Comparison of ENCODE assay signal across 11 cellular contexts in genomic region chr17:81958633-81959342, GRCh38. TPM values are rescaled to one million over a fixed set of nuclear protein-coding genes. Genes with fewer than 3 reads are reported as not detected.
A peak's percentile ranks its signal among the peaks of the same experiment; 100 is the strongest.
DNase-seq lines count a peak whose midpoint lies in the region; ATAC-seq, FAIRE-seq and TF ChIP-seq lines count a peak whose summit lies in the region.
"Had no signal": no experiment of that assay in that cellular context is flagged by ENCODE, and none has a peak within 500 bp of the region (broad histone marks: within the 10 kb centered on the region; RNA-seq: fewer than 3 reads in every experiment).

No MANE protein-coding gene starts in this region.

- no peaks in the 10 kb centered on the region for H3F3A ChIP-seq in GM23248 (ENCODE audit: insufficient read depth)

- H3K27ac ChIP-seq in CD8-positive, alpha-beta T cell (ENCODE audit: low read depth, low read length), result no peak overlapping the region
- H3K27ac ChIP-seq in HUES64 (ENCODE audit: low read depth, low read length), result no peak overlapping the region
- no peak overlapping the region for H3K27ac ChIP-seq in GM23248
- H3K27ac ChIP-seq: epithelial cell of prostate, pancreas had no signal

- H3K9me3 ChIP-seq in CD8-positive, alpha-beta T cell (ENCODE audit: low read length), result no peaks in the 10 kb centered on the region
- H3K9me3 ChIP-seq in HUES64 (ENCODE audit: insufficient read depth, low read depth, low read length), result no peaks in the 10 kb centered on the region
- no peaks in the 10 kb centered on the region for H3K9me3 ChIP-seq in GM23248 (ENCODE audit: low read depth)
- H3K9me3 ChIP-seq: pancreas had no signal

- H3K9me2 ChIP-seq in GM23248 (ENCODE audit: insufficient read depth), result no peaks in the 10 kb centered on the region

- H3K27me3 Mint-ChIP-seq in CD8-positive, alpha-beta T cell (ENCODE audit: low read depth), result peaks cover 13% of the 10 kb centered on the region
- H3K27me3 Mint-ChIP-seq in activated naive CD8-positive, alpha-beta T cell treated with anti-CD3 and anti-CD28 coated beads, Interleukin-2, amount 50 U/mL, for 24 hours, result peaks cover 16% of the 10 kb centered on the region
- H3K27me3 Mint-ChIP-seq in natural killer cell (ENCODE audit: low read depth in 2 of 2), result peaks cover 12 to 20% of the 10 kb centered on the region in 2 donors
- H3K27me3 Mint-ChIP-seq in progenitor cell of endocrine pancreas, result peaks cover 38% of the 10 kb centered on the region

- WGBS in HUES64, result 80% methylated on average over 15 of the region's 15 CpGs
- WGBS in GM23248 (ENCODE audit: low coverage in 1 of 2, low lambda C conversion rate in 2 of 2, missing lambda C conversion rate in 2 of 2), 2 experiments, result 58 to 61% methylated on average over 14 to 15 of the region's 15 CpGs

- H4K20me1 ChIP-seq in GM23248 (ENCODE audit: insufficient read depth), result no peaks in the 10 kb centered on the region

- H3K4me1 ChIP-seq in CD8-positive, alpha-beta T cell (ENCODE audit: insufficient read depth, low read length), result peaks cover 6% of the 10 kb centered on the region
- H3K4me1 ChIP-seq in HUES64 (ENCODE audit: insufficient read depth, low read length) (no peaks in the 10 kb centered on the region), GM23248 (ENCODE audit: insufficient read depth) (no peaks in the 10 kb centered on the region)

- peak overlapping the region; percentile 33 for H3K4me3 ChIP-seq in CD8-positive, alpha-beta T cell (ENCODE audit: low read depth, low read length)
- H3K4me3 ChIP-seq in HUES64 (ENCODE audit: low read length) (peak overlapping the region; percentile 41; the same call in 1 of the 2 replicates), GM23248 (no peak overlapping the region)

- H3K4me2 ChIP-seq in GM23248 (ENCODE audit: unreplicated experiment), result no peak overlapping the region

- peaks cover 6% of the 10 kb centered on the region for H3K27me3 ChIP-seq in CD8-positive, alpha-beta T cell (ENCODE audit: insufficient read depth, low read length)
- peaks cover 78% of the 10 kb centered on the region for H3K27me3 ChIP-seq in HUES64 (ENCODE audit: insufficient read depth, low read length)
- H3K27me3 ChIP-seq in GM23248 (replicated peaks; ENCODE audit: insufficient read depth), result peaks cover 20% of the 10 kb centered on the region

- intact Hi-C loops in CD8-positive, alpha-beta T cell (cut with DNase I, micrococcal nuclease), result loop anchor here (1.0 to 2.0 kb wide), 3 partner anchors 63 to 196 kb away; no protein-coding TSS in a partner anchor
- intact Hi-C loops in natural killer cell (cut with micrococcal nuclease), result loop anchor here (1.0 kb wide), 1 partner anchor 196 kb away; no protein-coding TSS in a partner anchor

- no peak for DNase-seq in CD8-positive, alpha-beta T cell
- no peak for DNase-seq in activated naive CD8-positive, alpha-beta T cell treated with anti-CD3 and anti-CD28 coated beads, Interleukin-2, amount 50 U/mL, for 24 hours
- DNase-seq in natural killer cell, result no peak
- DNase-seq in progenitor cell of endocrine pancreas (ENCODE audit: low spot score, unreplicated experiment), result no peak
- DNase-seq in mucosa of gallbladder (ENCODE audit: low spot score), result no peak
- DNase-seq in urothelium cell line (ENCODE audit: low spot score), result no peak
- no peak for DNase-seq in GM23248

- H3K9me3 Mint-ChIP-seq in CD8-positive, alpha-beta T cell, result no peaks in the 10 kb centered on the region
- no peaks in the 10 kb centered on the region for H3K9me3 Mint-ChIP-seq in activated naive CD8-positive, alpha-beta T cell treated with anti-CD3 and anti-CD28 coated beads, Interleukin-2, amount 50 U/mL, for 24 hours
- no peaks in the 10 kb centered on the region for H3K9me3 Mint-ChIP-seq in natural killer cell
- no peaks in the 10 kb centered on the region for H3K9me3 Mint-ChIP-seq in progenitor cell of endocrine pancreas (ENCODE audit: low read depth)

- no peaks in the 10 kb centered on the region for H3K79me2 ChIP-seq in GM23248 (ENCODE audit: insufficient read depth)

- no peaks in the 10 kb centered on the region for H3K36me3 ChIP-seq in CD8-positive, alpha-beta T cell (ENCODE audit: insufficient read depth, low read length)
- H3K36me3 ChIP-seq in HUES64 (ENCODE audit: insufficient read depth, low read length) (no peaks in the 10 kb centered on the region), GM23248 (ENCODE audit: low read depth) (no peaks in the 10 kb centered on the region)
- H3K36me3 ChIP-seq: pancreas had no signal

- no peak for ATAC-seq in CD8-positive, alpha-beta T cell
- ATAC-seq in activated naive CD8-positive, alpha-beta T cell treated with anti-CD3 and anti-CD28 coated beads, Interleukin-2, amount 50 U/mL, for 24 hours, result no peak
- ATAC-seq in natural killer cell, result no peak

- CTCF ChIA-PET in CD8-positive, alpha-beta T cell (lab: Charles Lee), result interaction anchor here (0.6 to 6.8 kb wide), 42 partner anchors 8 to 237 kb away, joined by 3 to 220 read pairs (median 5); partner anchors contain the start of genes ASPSCR1, CENPX, DCXR and LRRC45

- H3K36me3 Mint-ChIP-seq in CD8-positive, alpha-beta T cell, result no peaks in the 10 kb centered on the region
- H3K36me3 Mint-ChIP-seq in activated naive CD8-positive, alpha-beta T cell treated with anti-CD3 and anti-CD28 coated beads, Interleukin-2, amount 50 U/mL, for 24 hours (ENCODE audit: low read depth), result no peaks in the 10 kb centered on the region
- H3K36me3 Mint-ChIP-seq in natural killer cell, result no peaks in the 10 kb centered on the region
- H3K36me3 Mint-ChIP-seq in progenitor cell of endocrine pancreas (ENCODE audit: insufficient read depth), result no peaks in the 10 kb centered on the region

- H3K4me1 Mint-ChIP-seq in CD8-positive, alpha-beta T cell (ENCODE audit: low read depth), result peaks cover 8% of the 10 kb centered on the region
- peaks cover 4% of the 10 kb centered on the region for H3K4me1 Mint-ChIP-seq in activated naive CD8-positive, alpha-beta T cell treated with anti-CD3 and anti-CD28 coated beads, Interleukin-2, amount 50 U/mL, for 24 hours
- H3K4me1 Mint-ChIP-seq in natural killer cell (no peaks in the 10 kb centered on the region), progenitor cell of endocrine pancreas (ENCODE audit: low read depth) (peaks cover 17% of the 10 kb centered on the region)

- H3K9ac ChIP-seq in HUES64 (ENCODE audit: low read depth, low read length) (no peak overlapping the region), GM23248 (no peak overlapping the region)

- FAIRE-seq in urothelium cell line (lab: Jason Lieb, UNC), result no peak
- FAIRE-seq: pancreas had no signal

- H2AFZ ChIP-seq in GM23248, result no peak overlapping the region

- H3K27ac Mint-ChIP-seq in CD8-positive, alpha-beta T cell, result no peak overlapping the region
- H3K27ac Mint-ChIP-seq in activated naive CD8-positive, alpha-beta T cell treated with anti-CD3 and anti-CD28 coated beads, Interleukin-2, amount 50 U/mL, for 24 hours, result no peak overlapping the region
- H3K27ac Mint-ChIP-seq in natural killer cell (no peak overlapping the region), progenitor cell of endocrine pancreas (no peak overlapping the region)

- in situ Hi-C loops in GM23248 (cut with MboI), result no loop called here

- POLR2A ChIA-PET in CD8-positive, alpha-beta T cell (lab: Charles Lee), result interaction anchor here (0.7 to 1.6 kb wide), 8 partner anchors 9 to 163 kb away, joined by 3 to 26 read pairs (median 4); partner anchors contain the start of genes CENPX and LRRC45

- H3K4me3 Mint-ChIP-seq in CD8-positive, alpha-beta T cell, result peak overlapping the region; percentile 49
- peak overlapping the region; percentile 14 for H3K4me3 Mint-ChIP-seq in activated naive CD8-positive, alpha-beta T cell treated with anti-CD3 and anti-CD28 coated beads, Interleukin-2, amount 50 U/mL, for 24 hours
- H3K4me3 Mint-ChIP-seq in natural killer cell (peak overlapping the region; percentile 68), progenitor cell of endocrine pancreas (ENCODE audit: low read depth) (no peak overlapping the region)

- TF ChIP-seq CTCF in CD8-positive, alpha-beta T cell (IDR thresholded peaks at IDR 0.05), result no peak
- TF ChIP-seq CTCF in natural killer cell (IDR thresholded peaks at IDR 0.05) (no peak), progenitor cell of endocrine pancreas (IDR thresholded peaks at IDR 0.05; ENCODE audit: unreplicated experiment) (no peak)

RNA-seq across cellular contexts. Expression of gene NOTUM, which starts 2.2 kb away (rescaled TPM):
- not detected for total RNA-seq in CD8-positive, alpha-beta T cell
- 1.00 TPM for polyA plus RNA-seq in HUES64 (2013, experiment 1 of 2)
- 0.95 TPM for polyA plus RNA-seq in HUES64 (2013, experiment 2 of 2)
- total RNA-seq in natural killer cell (not detected), progenitor cell of endocrine pancreas (0.60 and 1.3 TPM in 2 replicates), mucosa of gallbladder (1.3 TPM)
- total RNA-seq in GM23248 (2014; rRNA removed; shearing (Covaris generic)), result not detected in 2 replicates
- not detected in 2 replicates for polyA plus RNA-seq in GM23248 (2016; fragmentation: Nextera tagmentation; extraction: Ambion mirVana)

RNA-seq across cellular contexts. Expression of gene MYADML2, which starts 11.8 kb away (rescaled TPM):
- not detected for total RNA-seq in CD8-positive, alpha-beta T cell
- 0.10 TPM for polyA plus RNA-seq in HUES64 (2013, experiment 1 of 2)
- not detected for polyA plus RNA-seq in HUES64 (2013, experiment 2 of 2)
- total RNA-seq in natural killer cell, result not detected
- not detected in 2 replicates for total RNA-seq in progenitor cell of endocrine pancreas
- not detected for total RNA-seq in mucosa of gallbladder
- total RNA-seq in GM23248 (2014; rRNA removed; shearing (Covaris generic)), result not detected in 2 replicates
- polyA plus RNA-seq in GM23248 (2016; fragmentation: Nextera tagmentation; extraction: Ambion mirVana), result 0.14 TPM in 1 of 2 replicates, not detected in the other
- total RNA-seq: aorta, pancreas had no signal
- polyA plus RNA-seq: aorta, pancreas had no signal

RNA-seq across cellular contexts. Expression of gene ASPSCR1, which starts 18.6 kb away (rescaled TPM):
- 10 to 100 TPM; 18.6 to 19.5 TPM for total RNA-seq in CD8-positive, alpha-beta T cell
- 26.9 TPM for polyA plus RNA-seq in HUES64 (2013, experiment 1 of 2)
- 23.2 TPM for polyA plus RNA-seq in HUES64 (2013, experiment 2 of 2)
- total RNA-seq in natural killer cell (10 to 100 TPM; 29.7 to 43.5 (median 40.8) TPM), progenitor cell of endocrine pancreas (55.5 and 55.7 TPM in 2 replicates), mucosa of gallbladder (45.4 TPM)
- total RNA-seq in GM23248 (2014; rRNA removed; shearing (Covaris generic)), result 23.4 and 23.5 TPM in 2 replicates
- 20.6 and 22.6 TPM in 2 replicates for polyA plus RNA-seq in GM23248 (2016; fragmentation: Nextera tagmentation; extraction: Ambion mirVana)

RNA-seq across cellular contexts. Expression of gene PYCR1, which starts 21.7 kb away (rescaled TPM):
- total RNA-seq in CD8-positive, alpha-beta T cell, result 1 to 10 TPM in 1 of 2 experiments, under 1 TPM in 1; 0.56 to 1.5 TPM
- polyA plus RNA-seq in HUES64 (2013, experiment 1 of 2), result 87.7 TPM
- polyA plus RNA-seq in HUES64 (2013, experiment 2 of 2), result 88.3 TPM
- total RNA-seq in natural killer cell, result 1 to 10 TPM in 1 of 3 donors, not detected in 2; 3.4 TPM
- total RNA-seq in progenitor cell of endocrine pancreas, result 65.0 and 65.6 TPM in 2 replicates
- 12.6 TPM for total RNA-seq in mucosa of gallbladder
- 229 and 279 TPM in 2 replicates for total RNA-seq in GM23248 (2014; rRNA removed; shearing (Covaris generic))
- 181 and 197 TPM in 2 replicates for polyA plus RNA-seq in GM23248 (2016; fragmentation: Nextera tagmentation; extraction: Ambion mirVana)

RNA-seq across cellular contexts. Expression of gene MAFG, which starts 31.3 kb away (rescaled TPM):
- 10 to 100 TPM in 1 of 2 experiments, 1 to 10 TPM in 1; 8.5 to 10.5 TPM for total RNA-seq in CD8-positive, alpha-beta T cell
- 14.7 TPM for polyA plus RNA-seq in HUES64 (2013, experiment 1 of 2)
- 16.4 TPM for polyA plus RNA-seq in HUES64 (2013, experiment 2 of 2)
- total RNA-seq in natural killer cell (10 to 100 TPM; 11.9 to 14.6 (median 13.2) TPM), progenitor cell of endocrine pancreas (29.5 and 30.2 TPM in 2 replicates), mucosa of gallbladder (31.6 TPM)
- 17.7 and 19.8 TPM in 2 replicates for total RNA-seq in GM23248 (2014; rRNA removed; shearing (Covaris generic))
- 5.0 and 6.4 TPM in 2 replicates for polyA plus RNA-seq in GM23248 (2016; fragmentation: Nextera tagmentation; extraction: Ambion mirVana)
